Comparison of ENCODE assay signal across 21 cellular contexts in the genomic region with DNA sequence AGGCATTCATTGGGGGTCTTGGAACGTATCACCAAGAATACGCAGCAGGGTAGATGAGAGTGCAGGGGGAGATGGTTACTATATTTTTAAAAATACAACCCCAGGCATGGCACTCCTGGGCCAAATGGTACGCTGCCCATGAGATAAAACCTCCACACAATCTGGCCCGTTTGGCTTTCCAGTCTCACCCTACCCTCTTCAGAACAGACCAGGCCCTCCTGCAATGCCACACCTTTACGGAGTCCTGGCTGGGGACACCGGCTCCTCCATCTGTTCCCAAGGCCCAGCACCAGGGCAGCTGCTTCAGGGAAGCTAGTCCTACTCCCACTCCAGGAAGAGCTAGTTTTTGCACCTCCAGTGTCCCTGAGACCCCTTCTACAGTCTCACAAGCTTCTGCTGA. TPM values are rescaled to one million over a fixed set of nuclear protein-coding genes. Genes with fewer than 3 reads are reported as not detected.
DNase-seq lines count a peak whose midpoint lies in the region; ATAC-seq and TF ChIP-seq lines count a peak whose summit lies in the region.
"Had no signal": no experiment of that assay in that cellular context is flagged by ENCODE, and none has a peak within 500 bp of the region (broad histone marks: within the 10 kb centered on the region; RNA-seq: fewer than 3 reads in every experiment).

No MANE protein-coding gene starts in this region.

- no peaks in the 10 kb centered on the region for H3K9me3 ChIP-seq in MM.1S (replicated peaks; ENCODE audit: insufficient read depth, low read length)
- no peaks in the 10 kb centered on the region for H3K9me3 ChIP-seq in WERI-Rb-1 (ENCODE audit: severe bottlenecking)
- H3K9me3 ChIP-seq: testis had no signal

- H3K27ac ChIP-seq in MM.1S (ENCODE audit: low read length) (peak overlapping the region; percentile 92; the same call in 1 of the 2 replicates), WERI-Rb-1 (no peak overlapping the region)
- H3K27ac ChIP-seq: testis had no signal

- no peaks in the 10 kb centered on the region for H3K27me3 ChIP-seq in MM.1S (replicated peaks; ENCODE audit: insufficient read depth, low read length)
- no peaks in the 10 kb centered on the region for H3K27me3 ChIP-seq in WERI-Rb-1 (ENCODE audit: insufficient read depth, low read depth, severe bottlenecking)
- H3K27me3 ChIP-seq: testis had no signal

- H3K36me3 Mint-ChIP-seq in osteocyte (ENCODE audit: unreplicated experiment), result peaks cover 32% of the 10 kb centered on the region
- peaks cover 1 to 43% of the 10 kb centered on the region in 2 donors for H3K36me3 Mint-ChIP-seq in activated T-cell treated with anti-CD3 and anti-CD28 coated beads, Interleukin-2, amount 50 U/mL, for 72 hours (ENCODE audit: insufficient read depth in 2 of 2)

- no peak for ATAC-seq in GM18861 (IDR thresholded peaks at IDR 0.05; ENCODE audit: unreplicated experiment)
- no peak for ATAC-seq in activated T-cell treated with anti-CD3 and anti-CD28 coated beads, Interleukin-2, amount 50 U/mL, for 72 hours (replicated peaks in 1 of 2)
- ATAC-seq: Panc1; stimulated activated naive CD8-positive, alpha-beta T cell treated with anti-CD3 and anti-CD28 coated beads, Interleukin-15, Interleukin-2, amounts not matched to agents 100 U/mL and 50 U/mL, for 24 hours had no signal

- H3K36me3 ChIP-seq in MM.1S (replicated peaks; ENCODE audit: insufficient read depth, low read length) (peaks cover 44% of the 10 kb centered on the region), WERI-Rb-1 (peaks cover 82% of the 10 kb centered on the region)

- H3K9me2 ChIP-seq in MM.1S (replicated peaks; ENCODE audit: insufficient read depth, low read length), result no peaks in the 10 kb centered on the region

- 0 out of 2 replicates have a peak overlapping the region, but pooled peaks have one; percentile 3 for H3K4me3 ChIP-seq in MM.1S (ENCODE audit: low read length)
- no peak overlapping the region for H3K4me3 ChIP-seq in WERI-Rb-1 (ENCODE audit: low read depth, low read length)
- H3K4me3 ChIP-seq: testis had no signal

- peaks cover 95% of the 10 kb centered on the region for H3K79me2 ChIP-seq in MM.1S (ENCODE audit: low read length)

- no peak overlapping the region for H2AFZ ChIP-seq in MM.1S (ENCODE audit: low read length)

- H3F3A ChIP-seq in MM.1S (ENCODE audit: insufficient read depth, low read length), result peaks cover 98% of the 10 kb centered on the region

- DNase-seq in activated CD8-positive, alpha-beta memory T cell treated with anti-CD3 and anti-CD28 coated beads for 24 hours, result peak; percentile 35
- no peak for DNase-seq in activated CD8-positive, alpha-beta memory T cell treated with anti-CD3 and anti-CD28 coated beads, Interleukin-2, amount 50 U/mL, for 48 hours
- no peak for DNase-seq in MM.1S
- DNase-seq in cerebellar nuclear complex (lab: John Stamatoyannopoulos, UW), result peak; percentile 53 to 72
- DNase-seq in osteocyte (ENCODE audit: extremely low spot score, unreplicated experiment), result peak; percentile 66
- no peak for DNase-seq in WERI-Rb-1
- DNase-seq in activated T-cell treated with anti-CD3 and anti-CD28 coated beads, Interleukin-2, amount 50 U/mL, for 72 hours, result no peak
- DNase-seq: activated effector memory CD4-positive, alpha-beta T cell treated with anti-CD3 and anti-CD28 coated beads, Interleukin-2, amount 50 U/mL, for 16 hours; activated naive CD8-positive, alpha-beta T cell treated with anti-CD3 and anti-CD28 coated beads, Interleukin-2, amount 10 ng/mL, durations not matched to agents 7 days and 5 days; central memory CD4-positive, alpha-beta T cell; DMS53; H7; NCI-H1092; NCI-H187; NCI-H526 treated with DMSO at 0.1 percent for 48 hours; stimulated activated naive CD8-positive, alpha-beta T cell treated with anti-CD3 and anti-CD28 coated beads, Interleukin-15, Interleukin-2, amounts not matched to agents 100 U/mL and 50 U/mL, for 24 hours; SW 1271; T1000; testis had no signal

- no peak overlapping the region for H3K27ac Mint-ChIP-seq in osteocyte (ENCODE audit: unreplicated experiment)
- no peak overlapping the region for H3K27ac Mint-ChIP-seq in activated T-cell treated with anti-CD3 and anti-CD28 coated beads, Interleukin-2, amount 50 U/mL, for 72 hours
- H3K27ac Mint-ChIP-seq: activated naive CD8-positive, alpha-beta T cell treated with anti-CD3 and anti-CD28 coated beads, Interleukin-2, amount 10 ng/mL, durations not matched to agents 7 days and 5 days had no signal

- no peak for TF ChIP-seq CTCF in MM.1S (IDR thresholded peaks at IDR 0.05; ENCODE audit: low read length)
- TF ChIP-seq CTCF in osteocyte (IDR thresholded peaks at IDR 0.05), result no peak
- no peak for TF ChIP-seq CTCF in WERI-Rb-1 (IDR thresholded peaks at IDR 0.05; ENCODE audit: low read depth, low read length)

- peak overlapping the region; percentile 31 for H3K4me2 ChIP-seq in MM.1S (ENCODE audit: low read depth, low read length)

- H3K9ac ChIP-seq in MM.1S (ENCODE audit: low read length), result no peak overlapping the region

- H3K4me3 Mint-ChIP-seq in osteocyte (ENCODE audit: unreplicated experiment), result no peak overlapping the region
- no peak overlapping the region for H3K4me3 Mint-ChIP-seq in activated T-cell treated with anti-CD3 and anti-CD28 coated beads, Interleukin-2, amount 50 U/mL, for 72 hours
- H3K4me3 Mint-ChIP-seq: activated naive CD8-positive, alpha-beta T cell treated with anti-CD3 and anti-CD28 coated beads, Interleukin-2, amount 10 ng/mL, durations not matched to agents 7 days and 5 days had no signal

- H3K9me3 Mint-ChIP-seq in osteocyte (ENCODE audit: unreplicated experiment), result no peaks in the 10 kb centered on the region
- H3K9me3 Mint-ChIP-seq in activated T-cell treated with anti-CD3 and anti-CD28 coated beads, Interleukin-2, amount 50 U/mL, for 72 hours, result no peaks in the 10 kb centered on the region
- H3K9me3 Mint-ChIP-seq: activated naive CD8-positive, alpha-beta T cell treated with anti-CD3 and anti-CD28 coated beads, Interleukin-2, amount 10 ng/mL, durations not matched to agents 7 days and 5 days had no signal

- H3K4me1 ChIP-seq in MM.1S (ENCODE audit: low read length), result peaks cover 76% of the 10 kb centered on the region

- H3K27me3 Mint-ChIP-seq in osteocyte (ENCODE audit: unreplicated experiment), result no peaks in the 10 kb centered on the region
- H3K27me3 Mint-ChIP-seq in activated T-cell treated with anti-CD3 and anti-CD28 coated beads, Interleukin-2, amount 50 U/mL, for 72 hours (ENCODE audit: low read depth), result no peaks in the 10 kb centered on the region
- H3K27me3 Mint-ChIP-seq: activated naive CD8-positive, alpha-beta T cell treated with anti-CD3 and anti-CD28 coated beads, Interleukin-2, amount 10 ng/mL, durations not matched to agents 7 days and 5 days had no signal

- H4K20me1 ChIP-seq in MM.1S (ENCODE audit: insufficient read depth, low read length), result no peaks in the 10 kb centered on the region

- H3K4me1 Mint-ChIP-seq in osteocyte (ENCODE audit: unreplicated experiment), result peaks cover 20% of the 10 kb centered on the region
- peaks cover 42% of the 10 kb centered on the region for H3K4me1 Mint-ChIP-seq in activated T-cell treated with anti-CD3 and anti-CD28 coated beads, Interleukin-2, amount 50 U/mL, for 72 hours (ENCODE audit: low read depth)

RNA-seq across cellular contexts. Expression of gene SNN, which starts 24.4 kb away (rescaled TPM):
- total RNA-seq in osteocyte, result 23.4 and 24.0 TPM in 2 replicates
- total RNA-seq in activated T-cell treated with anti-CD3 and anti-CD28 coated beads, Interleukin-2, amount 50 U/mL, for 72 hours, result 10 to 100 TPM; 10.4 to 11.6 TPM

RNA-seq across cellular contexts. Expression of gene TXNDC11, which starts 50.0 kb away (rescaled TPM):
- 31.9 and 32.3 TPM in 2 replicates for total RNA-seq in osteocyte
- 10 to 100 TPM; 34.7 to 41.5 TPM for total RNA-seq in activated T-cell treated with anti-CD3 and anti-CD28 coated beads, Interleukin-2, amount 50 U/mL, for 72 hours

Comparison
In these comparisons a context has a peak if more than half of its experiments do, and no peak if none do; other contexts are left out.
1. DNase-seq: peak in activated CD8-positive, alpha-beta memory T cell treated with anti-CD3 and anti-CD28 coated beads for 24 hours (single experiment), cerebellar nuclear complex (2 of 2) and osteocyte (single experiment); none in activated CD8-positive, alpha-beta memory T cell treated with anti-CD3 and anti-CD28 coated beads, Interleukin-2, amount 50 U/mL, for 48 hours (single experiment), MM.1S (single experiment), WERI-Rb-1 (single experiment) and activated T-cell treated with anti-CD3 and anti-CD28 coated beads, Interleukin-2, amount 50 U/mL, for 72 hours (0 of 2).